Comparison of ENCODE assay signal across 22 cellular contexts in genomic region chr7:142139597-142140501, GRCh38. TPM values are rescaled to one million over a fixed set of nuclear protein-coding genes. Genes with fewer than 3 reads are reported as not detected.
"Had no signal": no experiment of that assay in that cellular context is flagged by ENCODE, and none has a peak within 500 bp of the region (broad histone marks: within the 10 kb centered on the region; RNA-seq: fewer than 3 reads in every experiment).

No MANE protein-coding gene starts in this region.

- H3K9me3 ChIP-seq: neutrophil, thyroid gland had no signal

- H3K27me3 Mint-ChIP-seq: activated B cell treated with CpG ODN at 0.5 μM for 24 hours; effector memory CD8-positive, alpha-beta T cell; memory B cell had no signal

- H3K36me3 Mint-ChIP-seq: activated naive CD8-positive, alpha-beta T cell treated with anti-CD3 and anti-CD28 coated beads, Interleukin-2, amount 10 ng/mL, durations not matched to agents 7 days and 5 days; memory B cell; natural killer cell treated with Interleukin-12 subunit alpha and Interleukin-12 subunit beta and Interleukin-15 and Interleukin-18, amount 100 ng/mL, for 72 hours; T-cell had no signal

- H3K4me1 Mint-ChIP-seq: activated B cell treated with CpG ODN at 0.5 μM for 24 hours; activated naive CD8-positive, alpha-beta T cell treated with anti-CD3 and anti-CD28 coated beads, Interleukin-2, amount 10 ng/mL, durations not matched to agents 7 days and 5 days; memory B cell; T-cell had no signal

- H3K9me3 Mint-ChIP-seq: activated B cell treated with CpG ODN at 0.5 μM for 24 hours; activated CD8-positive, alpha-beta T cell treated with anti-CD3 and anti-CD28 coated beads for 36 hours; activated naive CD8-positive, alpha-beta T cell treated with anti-CD3 and anti-CD28 coated beads, Interleukin-2, amount 10 ng/mL, durations not matched to agents 7 days and 5 days; activated T-helper 2 cell treated with anti-CD3 and anti-CD28 coated beads, Interferon-gamma antibody, Interleukin-2, Interleukin-4, amounts not matched to agents 10 μg/mL and 5 μg/mL and 100 μg/mL, durations not matched to agents 14 hours and 24 hours and 36 hours; natural killer cell treated with Interleukin-12 subunit alpha and Interleukin-12 subunit beta and Interleukin-15 and Interleukin-18, amount 100 ng/mL, for 72 hours; T-cell had no signal

- DNase-seq: activated B cell treated with CpG ODN at 0.5 μM for 24 hours; activated CD4-positive, alpha-beta T cell treated with anti-CD3 and anti-CD28 coated beads for 4 hours; activated CD8-positive, alpha-beta T cell treated with anti-CD3 and anti-CD28 coated beads for 36 hours; activated naive CD4-positive, alpha-beta T cell treated with Interleukin-2 at 50 U/mL for 16 hours; activated naive CD8-positive, alpha-beta T cell treated with anti-CD3 and anti-CD28 coated beads, Interleukin-2, amount 10 ng/mL, durations not matched to agents 7 days and 5 days; activated T-cell treated with anti-CD3 and anti-CD28 coated beads, Interleukin-2, amount 50 U/mL, for 1 hour; amygdala; dermis blood vessel endothelial cell; effector memory CD8-positive, alpha-beta T cell; foreskin fibroblast; glutamatergic neuron; left ventricle myocardium superior; stimulated activated naive CD4-positive, alpha-beta T cell; T-cell; T-helper 9 cell; thyroid gland had no signal

- ATAC-seq: activated CD8-positive, alpha-beta T cell treated with anti-CD3 and anti-CD28 coated beads for 36 hours; effector memory CD8-positive, alpha-beta T cell; left ventricle myocardium superior; natural killer cell treated with Interleukin-12 subunit alpha and Interleukin-12 subunit beta and Interleukin-15 and Interleukin-18, amount 100 ng/mL, for 72 hours; T-cell had no signal

- H3K36me3 ChIP-seq: thyroid gland had no signal

- H3K27ac ChIP-seq: neutrophil, parathyroid adenoma, thyroid gland had no signal

- H3K4me1 ChIP-seq: parathyroid adenoma, thyroid gland had no signal

- H3K27me3 ChIP-seq: neutrophil, thyroid gland had no signal

- H3K4me3 ChIP-seq: thyroid gland had no signal

- H3K4me3 Mint-ChIP-seq: activated B cell treated with CpG ODN at 0.5 μM for 24 hours; activated CD8-positive, alpha-beta T cell treated with anti-CD3 and anti-CD28 coated beads for 36 hours; activated naive CD8-positive, alpha-beta T cell treated with anti-CD3 and anti-CD28 coated beads, Interleukin-2, amount 10 ng/mL, durations not matched to agents 7 days and 5 days; effector memory CD8-positive, alpha-beta T cell; memory B cell; natural killer cell treated with Interleukin-12 subunit alpha and Interleukin-12 subunit beta and Interleukin-15 and Interleukin-18, amount 100 ng/mL, for 72 hours; T-cell had no signal

- H3K27ac Mint-ChIP-seq: activated B cell treated with CpG ODN at 0.5 μM for 24 hours; activated CD8-positive, alpha-beta T cell treated with anti-CD3 and anti-CD28 coated beads for 36 hours; activated naive CD8-positive, alpha-beta T cell treated with anti-CD3 and anti-CD28 coated beads, Interleukin-2, amount 10 ng/mL, durations not matched to agents 7 days and 5 days; activated T-helper 2 cell treated with anti-CD3 and anti-CD28 coated beads, Interferon-gamma antibody, Interleukin-2, Interleukin-4, amounts not matched to agents 10 μg/mL and 5 μg/mL and 100 μg/mL, durations not matched to agents 14 hours and 24 hours and 36 hours; effector memory CD8-positive, alpha-beta T cell; memory B cell; natural killer cell treated with Interleukin-12 subunit alpha and Interleukin-12 subunit beta and Interleukin-15 and Interleukin-18, amount 100 ng/mL, for 72 hours; T-cell had no signal

RNA-seq across cellular contexts. Expression of gene MGAM2, which starts 28.3 kb away (rescaled TPM):
- total RNA-seq: activated B cell treated with CpG ODN at 0.5 μM for 24 hours; activated CD8-positive, alpha-beta T cell treated with anti-CD3 and anti-CD28 coated beads for 36 hours; activated naive CD8-positive, alpha-beta T cell treated with anti-CD3 and anti-CD28 coated beads, Interleukin-2, amount 10 ng/mL, durations not matched to agents 7 days and 5 days; activated T-helper 2 cell treated with anti-CD3 and anti-CD28 coated beads, Interferon-gamma antibody, Interleukin-2, Interleukin-4, amounts not matched to agents 10 μg/mL and 5 μg/mL and 100 μg/mL, durations not matched to agents 14 hours and 24 hours and 36 hours; dermis blood vessel endothelial cell; natural killer cell treated with Interleukin-12 subunit alpha and Interleukin-12 subunit beta and Interleukin-15 and Interleukin-18, amount 100 ng/mL, for 72 hours; renal cortical epithelial cell; T-cell; thyroid gland had no signal
